ENCODE assay signal across 32 cellular contexts in the genomic region with DNA sequence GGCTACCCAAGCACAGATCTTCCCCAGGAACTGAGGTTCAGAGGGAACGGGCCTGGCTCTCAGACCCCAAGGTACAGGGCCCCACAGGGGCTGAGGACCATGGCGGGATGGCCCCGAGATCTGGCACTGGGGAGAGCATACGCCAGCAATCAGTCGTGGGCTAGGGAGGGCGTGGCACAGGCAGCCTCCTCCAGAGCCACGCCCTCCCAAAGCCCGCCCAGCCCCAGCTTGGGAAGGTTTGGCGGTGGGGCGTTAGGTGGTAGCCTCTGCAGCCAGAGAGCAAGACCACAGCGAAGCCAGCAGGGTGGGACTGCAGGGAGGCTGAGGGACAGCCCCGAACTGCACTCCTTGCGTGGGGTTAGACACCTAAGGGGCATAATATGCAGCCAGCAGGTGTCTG. TPM values are rescaled to one million over a fixed set of nuclear protein-coding genes. Genes with fewer than 3 reads are reported as not detected.
DNase-seq lines count a peak whose midpoint lies in the region; ATAC-seq and TF ChIP-seq lines count a peak whose summit lies in the region.
"Had no signal": no experiment of that assay in that cellular context is flagged by ENCODE, and none has a peak within 500 bp of the region (broad histone marks: within the 10 kb centered on the region; RNA-seq: fewer than 3 reads in every experiment).

No MANE protein-coding gene starts in this region.

- H3K36me3 ChIP-seq in mucosa of descending colon (ENCODE audit: low read depth): no peaks in the 10 kb centered on the region
- H3K36me3 ChIP-seq: ascending aorta, cardiac muscle cell, colonic mucosa, HAP-1, pancreas, tibial nerve had no signal

- no peaks in the 10 kb centered on the region for H3K4me1 ChIP-seq in mucosa of descending colon (ENCODE audit: low read depth)
- H3K4me1 ChIP-seq: ascending aorta, colonic mucosa, HAP-1, pancreas, tibial nerve had no signal

- no peak for TF ChIP-seq CTCF in CD14-positive monocyte (IDR thresholded peaks at IDR 0.05)
- TF ChIP-seq CTCF in WTC11 (IDR thresholded peaks at IDR 0.05): no peak
- no peak for TF ChIP-seq CTCF in mucosa of descending colon (IDR thresholded peaks at IDR 0.05)

- no peak overlapping the region for H3K4me3 ChIP-seq in mucosa of descending colon
- H3K4me3 ChIP-seq: ascending aorta, cardiac muscle cell, colonic mucosa, HAP-1, pancreas, smooth muscle cell, tibial nerve had no signal

- H3K27me3 Mint-ChIP-seq in CD14-positive monocyte (ENCODE audit: low read depth in 3 of 3): peaks cover 12 to 24% (median 14%) of the 10 kb centered on the region in 3 donors
- peaks cover 6% of the 10 kb centered on the region for H3K27me3 Mint-ChIP-seq in WTC11 (ENCODE audit: low read depth)

- no peaks in the 10 kb centered on the region for H3K9me3 ChIP-seq in mucosa of descending colon
- H3K9me3 ChIP-seq: ascending aorta, colonic mucosa, HAP-1, pancreas, tibial nerve had no signal

- peak; percentile 97 for ATAC-seq in WTC11
- ATAC-seq in mucosa of descending colon: peak; percentile 23
- ATAC-seq: left ventricle myocardium superior, natural killer cell, pancreas had no signal

- DNase-seq in CD14-positive monocyte (ENCODE audit: low spot score) (peak; percentile 38), HEK293T (ENCODE audit: extremely low spot score) (peak; percentile 49), WTC11 (ENCODE audit: low spot score) (peak; percentile 78), mucosa of descending colon (no peak), KBM-7 (no peak), occipital lobe (lab: John Stamatoyannopoulos, UW) (no peak), NCI-H2196 (lab: John Stamatoyannopoulos, UW; ENCODE audit: unreplicated experiment) (no peak)
- DNase-seq: activated CD4-positive, alpha-beta T cell treated with anti-CD3 and anti-CD28 coated beads for 4 hours; activated effector memory CD4-positive, alpha-beta T cell treated with Interleukin-2 at 50 U/mL for 16 hours; activated naive CD8-positive, alpha-beta T cell treated with anti-CD3 and anti-CD28 coated beads, Interleukin-2, amount 10 ng/mL, durations not matched to agents 7 days and 5 days; colonic mucosa; COR-L47; DMS53; hippocampal formation; left ventricle myocardium superior; MV-4-11; natural killer cell; NCI-H1436 treated with DMSO at 0.1 percent for 48 hours; NCI-H2171 treated with DMSO at 0.1 percent for 48 hours; NCI-H524; pancreas; retina; stimulated activated CD4-positive, alpha-beta T cell treated with anti-CD3 and anti-CD28 coated beads, Interleukin-1b, Interleukin-23, amount 100 ng/mL, for 48 hours; T-helper 2 cell had no signal

- H3K4me3 Mint-ChIP-seq in CD14-positive monocyte (no peak overlapping the region), WTC11 (no peak overlapping the region; the same call in 1 of the 2 replicates)
- H3K4me3 Mint-ChIP-seq: activated naive CD8-positive, alpha-beta T cell treated with anti-CD3 and anti-CD28 coated beads, Interleukin-2, amount 10 ng/mL, durations not matched to agents 7 days and 5 days; mesothelial cell of epicardium; natural killer cell had no signal

- H3K36me3 Mint-ChIP-seq in CD14-positive monocyte (no peaks in the 10 kb centered on the region), WTC11 (no peaks in the 10 kb centered on the region)
- H3K36me3 Mint-ChIP-seq: activated naive CD8-positive, alpha-beta T cell treated with anti-CD3 and anti-CD28 coated beads, Interleukin-2, amount 10 ng/mL, durations not matched to agents 7 days and 5 days; mesothelial cell of epicardium; natural killer cell had no signal

- no peaks in the 10 kb centered on the region for H3K4me1 Mint-ChIP-seq in CD14-positive monocyte
- H3K4me1 Mint-ChIP-seq in WTC11: peaks cover 22% of the 10 kb centered on the region

- in situ Hi-C loops in KBM-7 (cut with MboI; ENCODE audit: low pct_unique_long_range_greater_than_20kb, low sequenced_read_pairs): no loop called here

- intact Hi-C loops in CD14-positive monocyte (cut with micrococcal nuclease) (no loop called here), mucosa of descending colon (cut with DNase I, micrococcal nuclease) (no loop called here)

- POLR2A ChIA-PET in HEK293T (lab: Yijun Ruan, JAX) (no interaction called here), WTC11 (lab: Charles Lee) (interaction anchor here (0.5 to 0.6 kb wide), 2 partner anchors 8 to 83 kb away, joined by 3 to 4 read pairs; no protein-coding TSS in a partner anchor)

- H3K9me3 Mint-ChIP-seq in CD14-positive monocyte (peaks cover 0 to 4% (median 0%) of the 10 kb centered on the region in 7 donors), WTC11 (no peaks in the 10 kb centered on the region)
- H3K9me3 Mint-ChIP-seq: activated naive CD8-positive, alpha-beta T cell treated with anti-CD3 and anti-CD28 coated beads, Interleukin-2, amount 10 ng/mL, durations not matched to agents 7 days and 5 days; mesothelial cell of epicardium; natural killer cell had no signal

- CTCF ChIA-PET in HEK293T (lab: Yijun Ruan, JAX): interaction anchor here (1.1 kb wide), 1 partner anchor 8 kb away, joined by 3 read pairs; no protein-coding TSS in a partner anchor
- CTCF ChIA-PET in WTC11 (lab: Charles Lee): interaction anchor here (0.6 to 2.0 kb wide), 7 partner anchors 12 to 99 kb away, joined by 3 to 16 read pairs (median 4); no protein-coding TSS in a partner anchor

- peak overlapping the region in 1 of 7 donors; percentile 71 for H3K27ac Mint-ChIP-seq in CD14-positive monocyte
- H3K27ac Mint-ChIP-seq in WTC11: no peak overlapping the region
- H3K27ac Mint-ChIP-seq: activated naive CD8-positive, alpha-beta T cell treated with anti-CD3 and anti-CD28 coated beads, Interleukin-2, amount 10 ng/mL, durations not matched to agents 7 days and 5 days; mesothelial cell of epicardium; natural killer cell had no signal

TF ChIP-seq in HEK293T, 16 proteins besides CTCF, POLR2A, EP300 and RAD21:
- TF ChIP-seq FOXK2 (IDR thresholded peaks at IDR 0.05) (no peak), ELF4 (IDR thresholded peaks at IDR 0.05) (no peak), ARNT (IDR thresholded peaks at IDR 0.05) (no peak), ZNF384 (IDR thresholded peaks at IDR 0.05) (no peak), CTBP1 (IDR thresholded peaks at IDR 0.05; ENCODE audit: borderline replicate concordance) (no peak), SUZ12 (IDR thresholded peaks at IDR 0.05) (no peak), SP1 (IDR thresholded peaks at IDR 0.05) (no peak), HDGF (IDR thresholded peaks at IDR 0.05; ENCODE audit: borderline replicate concordance) (no peak), TARDBP (IDR thresholded peaks at IDR 0.05) (no peak), NFRKB (IDR thresholded peaks at IDR 0.05) (no peak), FOXA1 (IDR thresholded peaks at IDR 0.05) (no peak), BHLHE40 (IDR thresholded peaks at IDR 0.05; ENCODE audit: borderline replicate concordance) (no peak), LEF1 (IDR thresholded peaks at IDR 0.05; ENCODE audit: borderline replicate concordance) (no peak), FOXM1 (IDR thresholded peaks at IDR 0.05; ENCODE audit: borderline replicate concordance) (no peak), L3MBTL2 (conservative IDR thresholded peaks at IDR 0.05) (no peak)
- TF ChIP-seq, protein P1, sequence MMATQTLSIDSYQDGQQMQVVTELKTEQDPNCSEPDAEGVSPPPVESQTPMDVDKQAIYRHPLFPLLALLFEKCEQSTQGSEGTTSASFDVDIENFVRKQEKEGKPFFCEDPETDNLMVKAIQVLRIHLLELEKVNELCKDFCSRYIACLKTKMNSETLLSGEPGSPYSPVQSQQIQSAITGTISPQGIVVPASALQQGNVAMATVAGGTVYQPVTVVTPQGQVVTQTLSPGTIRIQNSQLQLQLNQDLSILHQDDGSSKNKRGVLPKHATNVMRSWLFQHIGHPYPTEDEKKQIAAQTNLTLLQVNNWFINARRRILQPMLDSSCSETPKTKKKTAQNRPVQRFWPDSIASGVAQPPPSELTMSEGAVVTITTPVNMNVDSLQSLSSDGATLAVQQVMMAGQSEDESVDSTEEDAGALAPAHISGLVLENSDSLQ (IDR thresholded peaks at IDR 0.05): no peak

TF ChIP-seq in WTC11, 78 proteins besides CTCF, POLR2A, EP300 and RAD21 (continues in another document):
- TF ChIP-seq, protein P2, sequence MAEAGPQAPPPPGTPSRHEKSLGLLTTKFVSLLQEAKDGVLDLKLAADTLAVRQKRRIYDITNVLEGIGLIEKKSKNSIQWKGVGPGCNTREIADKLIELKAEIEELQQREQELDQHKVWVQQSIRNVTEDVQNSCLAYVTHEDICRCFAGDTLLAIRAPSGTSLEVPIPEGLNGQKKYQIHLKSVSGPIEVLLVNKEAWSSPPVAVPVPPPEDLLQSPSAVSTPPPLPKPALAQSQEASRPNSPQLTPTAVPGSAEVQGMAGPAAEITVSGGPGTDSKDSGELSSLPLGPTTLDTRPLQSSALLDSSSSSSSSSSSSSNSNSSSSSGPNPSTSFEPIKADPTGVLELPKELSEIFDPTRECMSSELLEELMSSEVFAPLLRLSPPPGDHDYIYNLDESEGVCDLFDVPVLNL (CRISPR knock-in tag; IDR thresholded peaks at IDR 0.05; ENCODE audit: borderline replicate concordance, low read depth): no peak
- no peak for TF ChIP-seq CBFB (CRISPR knock-in tag; IDR thresholded peaks at IDR 0.05; ENCODE audit: low read depth)
- TF ChIP-seq, protein P3, sequence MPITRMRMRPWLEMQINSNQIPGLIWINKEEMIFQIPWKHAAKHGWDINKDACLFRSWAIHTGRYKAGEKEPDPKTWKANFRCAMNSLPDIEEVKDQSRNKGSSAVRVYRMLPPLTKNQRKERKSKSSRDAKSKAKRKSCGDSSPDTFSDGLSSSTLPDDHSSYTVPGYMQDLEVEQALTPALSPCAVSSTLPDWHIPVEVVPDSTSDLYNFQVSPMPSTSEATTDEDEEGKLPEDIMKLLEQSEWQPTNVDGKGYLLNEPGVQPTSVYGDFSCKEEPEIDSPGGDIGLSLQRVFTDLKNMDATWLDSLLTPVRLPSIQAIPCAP (CRISPR knock-in tag; IDR thresholded peaks at IDR 0.05): no peak
- TF ChIP-seq TEAD1 (CRISPR knock-in tag; IDR thresholded peaks at IDR 0.05): no peak

RNA-seq across cellular contexts. Expression of a gene that starts 11.6 kb away (rescaled TPM):
- polyA plus RNA-seq in CD14-positive monocyte: under 1 TPM in 1 of 2 donors, not detected in 1; 0.19 TPM
- total RNA-seq in WTC11 (2021) (0.41 to 0.87 TPM (median 0.44 TPM) in 3 replicates), mucosa of descending colon (under 1 TPM in 1 of 3 donors, not detected in 2; 0.22 TPM), occipital lobe (not detected)
- total RNA-seq: activated naive CD8-positive, alpha-beta T cell treated with anti-CD3 and anti-CD28 coated beads, Interleukin-2, amount 10 ng/mL, durations not matched to agents 7 days and 5 days; cardiac muscle cell; colonic mucosa; LHCN-M2; natural killer cell; smooth muscle cell had no signal
- polyA plus RNA-seq: BJ, pancreas, smooth muscle cell had no signal

RNA-seq across cellular contexts. Expression of a gene that starts 44.5 kb away (rescaled TPM):
- polyA plus RNA-seq in CD14-positive monocyte: not detected
- total RNA-seq in WTC11 (2021) (6.5 to 14.1 TPM (median 6.7 TPM) in 3 replicates), mucosa of descending colon (1 to 10 TPM in 1 of 3 donors, under 1 TPM in 2; 0.29 to 1.1 (median 0.41) TPM), occipital lobe (5.1 TPM)
- total RNA-seq: activated naive CD8-positive, alpha-beta T cell treated with anti-CD3 and anti-CD28 coated beads, Interleukin-2, amount 10 ng/mL, durations not matched to agents 7 days and 5 days; ascending aorta had no signal

Comparison
In these comparisons a context has a peak if more than half of its experiments do, and no peak if none do; other contexts are left out.
1. DNase-seq: peak in CD14-positive monocyte (single experiment), HEK293T (single experiment) and WTC11 (single experiment); none in mucosa of descending colon (0 of 3), KBM-7 (single experiment), occipital lobe (single experiment) and NCI-H2196 (single experiment).